ENCODE assay signal across 19 cellular contexts in the genomic region with DNA sequence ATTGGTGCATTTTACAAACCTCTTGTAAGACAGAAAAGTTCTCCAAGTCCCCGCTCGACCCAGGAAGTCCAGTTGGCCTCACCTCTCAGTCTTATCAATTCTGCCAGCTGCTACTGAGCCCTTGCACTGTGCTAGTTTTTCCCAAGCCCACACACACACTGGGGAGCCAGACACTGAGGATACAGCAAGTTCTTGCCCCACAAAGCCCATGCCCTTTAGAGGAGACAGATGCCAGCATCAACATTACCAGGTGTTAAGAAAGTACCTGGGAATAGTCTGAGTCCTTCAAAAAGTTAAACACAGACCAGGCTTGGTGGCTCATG.
"Had no signal": no experiment of that assay in that cellular context is flagged by ENCODE, and none has a peak within 500 bp of the region (broad histone marks: within the 10 kb centered on the region; RNA-seq: fewer than 3 reads in every experiment).

No MANE protein-coding gene starts in this region.

- H3K4me3 ChIP-seq: dorsolateral prefrontal cortex, gastrocnemius medialis, heart right ventricle, ovary, stomach, thoracic aorta, transverse colon had no signal

- DNase-seq: cortex of kidney; dorsolateral prefrontal cortex; effector CD8-positive, alpha-beta T cell; gastrocnemius medialis; heart right ventricle; hypothalamus; natural killer cell; nucleus accumbens; ovary; right cardiac atrium; small intestine; stimulated activated CD4-positive, alpha-beta T cell treated with anti-CD3 and anti-CD28 coated beads, Interleukin-12 subunit alpha, Interleukin-12 subunit beta, amount 100 ng/mL, for 4 hours; stimulated activated naive CD4-positive, alpha-beta T cell; stomach; substantia nigra; transverse colon had no signal

- H3K9me3 ChIP-seq: gastrocnemius medialis, ovary, stomach, thoracic aorta, transverse colon had no signal

- H3K36me3 ChIP-seq: gastrocnemius medialis, heart right ventricle, ovary, stomach, thoracic aorta, transverse colon had no signal

- ATAC-seq: esophagus mucosa, heart right ventricle, left lobe of liver, natural killer cell, right cardiac atrium had no signal

- H3K4me1 ChIP-seq: gastrocnemius medialis, heart right ventricle, stomach, transverse colon had no signal

- H3K27me3 ChIP-seq: dorsolateral prefrontal cortex, gastrocnemius medialis, heart right ventricle, ovary, stomach, transverse colon had no signal

- H3K27ac ChIP-seq: dorsolateral prefrontal cortex, gastrocnemius medialis, heart right ventricle, ovary, stomach, thoracic aorta, transverse colon had no signal
